27 cellular contexts compared by ENCODE assay signal in genomic region chr21:26422138-26422537, GRCh38.
"Had no signal": no experiment of that assay in that cellular context is flagged by ENCODE, and none has a peak within 500 bp of the region (broad histone marks: within the 10 kb centered on the region; RNA-seq: fewer than 3 reads in every experiment).

No MANE protein-coding gene starts in this region.

- H3K9me3 Mint-ChIP-seq: natural killer cell treated with Interleukin-12 subunit alpha and Interleukin-12 subunit beta and Interleukin-15 and Interleukin-18, amount 100 ng/mL, for 72 hours; stimulated activated naive CD8-positive, alpha-beta T cell treated with anti-CD3 and anti-CD28 coated beads, Interleukin-15, Interleukin-2, amounts not matched to agents 100 ng/mL and 50 ng/mL, for 24 hours had no signal

- H3K4me2 ChIP-seq: hepatocyte had no signal

- H3K79me2 ChIP-seq: hepatocyte had no signal

- DNase-seq: heart right ventricle; kidney glomerular epithelial cell; left cardiac atrium; mesendoderm; naive thymus-derived CD4-positive, alpha-beta T cell; nucleus accumbens; pancreas; posterior cingulate gyrus; retina; small intestine; spleen; stimulated activated CD4-positive, alpha-beta T cell treated with anti-CD3 and anti-CD28 coated beads, Interleukin-4, amount 100 ng/mL, for 24 hours; stimulated activated naive CD4-positive, alpha-beta T cell; tibial artery; trophoblast cell; upper lobe of right lung had no signal

- H3K9me3 ChIP-seq: heart right ventricle, left lung, pancreas, prostate gland, suprapubic skin, thoracic aorta, tibial artery, upper lobe of right lung had no signal

- ATAC-seq: heart right ventricle; left cardiac atrium; left lung; naive thymus-derived CD4-positive, alpha-beta T cell; natural killer cell treated with Interleukin-12 subunit alpha and Interleukin-12 subunit beta and Interleukin-15 and Interleukin-18, amount 100 ng/mL, for 72 hours; pancreas; sciatic nerve; stimulated activated effector memory CD8-positive, alpha-beta T cell treated with anti-CD3 and anti-CD28 coated beads, Interleukin-12 subunit alpha, Interleukin-12 subunit beta, amount 100 ng/mL, for 72 hours; upper lobe of right lung had no signal

- H3K4me1 Mint-ChIP-seq: mesothelial cell of epicardium; naive thymus-derived CD4-positive, alpha-beta T cell; stimulated activated effector memory CD8-positive, alpha-beta T cell treated with anti-CD3 and anti-CD28 coated beads, Interleukin-12 subunit alpha, Interleukin-12 subunit beta, amount 100 ng/mL, for 72 hours had no signal

- H3K4me3 ChIP-seq: heart right ventricle, hepatocyte, left lung, lung, pancreas, prostate gland, spleen, suprapubic skin, thoracic aorta, tibial artery, upper lobe of right lung had no signal

- H3K27ac ChIP-seq: heart right ventricle, hepatocyte, left lung, pancreas, prostate gland, suprapubic skin, thoracic aorta, tibial artery, upper lobe of right lung had no signal

- H3K36me3 ChIP-seq: heart right ventricle, left lung, pancreas, prostate gland, spleen, suprapubic skin, thoracic aorta, tibial artery, upper lobe of right lung had no signal

- H3K27ac Mint-ChIP-seq: mesothelial cell of epicardium; naive thymus-derived CD4-positive, alpha-beta T cell; natural killer cell treated with Interleukin-12 subunit alpha and Interleukin-12 subunit beta and Interleukin-15 and Interleukin-18, amount 100 ng/mL, for 72 hours; stimulated activated effector memory CD8-positive, alpha-beta T cell treated with anti-CD3 and anti-CD28 coated beads, Interleukin-12 subunit alpha, Interleukin-12 subunit beta, amount 100 ng/mL, for 72 hours; stimulated activated naive CD8-positive, alpha-beta T cell treated with anti-CD3 and anti-CD28 coated beads, Interleukin-15, Interleukin-2, amounts not matched to agents 100 ng/mL and 50 ng/mL, for 24 hours had no signal

- H3K4me3 Mint-ChIP-seq: mesothelial cell of epicardium; naive thymus-derived CD4-positive, alpha-beta T cell; natural killer cell treated with Interleukin-12 subunit alpha and Interleukin-12 subunit beta and Interleukin-15 and Interleukin-18, amount 100 ng/mL, for 72 hours; stimulated activated effector memory CD8-positive, alpha-beta T cell treated with anti-CD3 and anti-CD28 coated beads, Interleukin-12 subunit alpha, Interleukin-12 subunit beta, amount 100 ng/mL, for 72 hours; stimulated activated naive CD8-positive, alpha-beta T cell treated with anti-CD3 and anti-CD28 coated beads, Interleukin-15, Interleukin-2, amounts not matched to agents 100 ng/mL and 50 ng/mL, for 24 hours had no signal

- H3K4me1 ChIP-seq: heart right ventricle, left lung, pancreas, prostate gland, spleen, suprapubic skin, tibial artery, upper lobe of right lung had no signal

- H3K36me3 Mint-ChIP-seq: mesothelial cell of epicardium; naive thymus-derived CD4-positive, alpha-beta T cell; natural killer cell treated with Interleukin-12 subunit alpha and Interleukin-12 subunit beta and Interleukin-15 and Interleukin-18, amount 100 ng/mL, for 72 hours; stimulated activated effector memory CD8-positive, alpha-beta T cell treated with anti-CD3 and anti-CD28 coated beads, Interleukin-12 subunit alpha, Interleukin-12 subunit beta, amount 100 ng/mL, for 72 hours had no signal

- H3K27me3 Mint-ChIP-seq: natural killer cell treated with Interleukin-12 subunit alpha and Interleukin-12 subunit beta and Interleukin-15 and Interleukin-18, amount 100 ng/mL, for 72 hours; stimulated activated naive CD8-positive, alpha-beta T cell treated with anti-CD3 and anti-CD28 coated beads, Interleukin-15, Interleukin-2, amounts not matched to agents 100 ng/mL and 50 ng/mL, for 24 hours had no signal

- H2AFZ ChIP-seq: hepatocyte had no signal

- H3K27me3 ChIP-seq: heart right ventricle, hepatocyte, left lung, pancreas, spleen, suprapubic skin, tibial artery, upper lobe of right lung had no signal
